Comparison of ENCODE assay signal across 18 cellular contexts in the genomic region with DNA sequence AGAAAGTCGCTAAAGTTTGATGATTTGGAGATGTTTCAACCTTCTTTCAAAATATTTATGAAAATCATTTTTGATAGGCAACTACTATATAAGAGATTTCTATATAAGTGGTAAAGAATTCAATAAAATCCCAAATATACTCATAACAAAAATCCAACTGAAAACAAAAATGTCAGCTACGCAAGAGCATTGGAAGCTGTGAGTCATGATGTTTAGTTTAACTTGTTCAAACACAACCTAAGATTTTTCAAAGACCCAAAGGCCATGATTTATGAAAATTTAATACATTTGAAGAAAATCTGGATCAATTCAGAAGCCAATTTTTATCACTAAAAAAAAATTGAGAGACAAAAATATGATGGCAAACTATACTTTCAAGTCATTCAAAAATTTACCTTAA.
DNase-seq lines count a peak whose midpoint lies in the region; TF ChIP-seq lines count a peak whose summit lies in the region.
"Had no signal": no experiment of that assay in that cellular context is flagged by ENCODE, and none has a peak within 500 bp of the region (broad histone marks: within the 10 kb centered on the region; RNA-seq: fewer than 3 reads in every experiment).

No MANE protein-coding gene starts in this region.

- CTCF ChIA-PET in activated naive CD4-positive, alpha-beta T cell treated with anti-CD3 and anti-CD28 coated beads for 36 hours (lab: Charles Lee), result no interaction called here

- no peak overlapping the region for H3K4me3 Mint-ChIP-seq in activated naive CD4-positive, alpha-beta T cell treated with anti-CD3 and anti-CD28 coated beads for 36 hours
- H3K4me3 Mint-ChIP-seq in glutamatergic neuron (ENCODE audit: unreplicated experiment), result no peak overlapping the region
- H3K4me3 Mint-ChIP-seq: B cell; CD4-positive, alpha-beta T cell; CD8-positive, alpha-beta T cell had no signal

- H3K27me3 Mint-ChIP-seq in activated naive CD4-positive, alpha-beta T cell treated with anti-CD3 and anti-CD28 coated beads for 36 hours (ENCODE audit: low read depth), result no peaks in the 10 kb centered on the region
- H3K27me3 Mint-ChIP-seq in glutamatergic neuron (ENCODE audit: unreplicated experiment), result peaks cover 3% of the 10 kb centered on the region
- H3K27me3 Mint-ChIP-seq: B cell; CD4-positive, alpha-beta T cell had no signal

- no peaks in the 10 kb centered on the region for H3K4me1 Mint-ChIP-seq in activated naive CD4-positive, alpha-beta T cell treated with anti-CD3 and anti-CD28 coated beads for 36 hours (ENCODE audit: low read depth)
- H3K4me1 Mint-ChIP-seq in glutamatergic neuron (ENCODE audit: low read depth, unreplicated experiment), result peaks cover 25% of the 10 kb centered on the region
- H3K4me1 Mint-ChIP-seq: B cell had no signal

- H3K4me3 ChIP-seq in choroid plexus epithelial cell (ENCODE audit: low read depth, low read length), result no peak overlapping the region
- H3K4me3 ChIP-seq: A549; BLaER1 treated with 17β-estradiol and CSF1 and Interleukin-3, amounts not matched to agents 10 nM and 100 nM had no signal

- intact Hi-C loops in activated naive CD4-positive, alpha-beta T cell treated with anti-CD3 and anti-CD28 coated beads for 36 hours (cut with micrococcal nuclease), result no loop called here

- H3K9me3 Mint-ChIP-seq in activated naive CD4-positive, alpha-beta T cell treated with anti-CD3 and anti-CD28 coated beads for 36 hours, result no peaks in the 10 kb centered on the region
- H3K9me3 Mint-ChIP-seq in glutamatergic neuron (ENCODE audit: unreplicated experiment), result no peaks in the 10 kb centered on the region
- H3K9me3 Mint-ChIP-seq: CD4-positive, alpha-beta T cell; CD8-positive, alpha-beta T cell had no signal

- no peak overlapping the region for H3K27ac Mint-ChIP-seq in activated naive CD4-positive, alpha-beta T cell treated with anti-CD3 and anti-CD28 coated beads for 36 hours
- H3K27ac Mint-ChIP-seq in glutamatergic neuron (ENCODE audit: unreplicated experiment), result no peak overlapping the region
- H3K27ac Mint-ChIP-seq: B cell; CD4-positive, alpha-beta T cell; CD8-positive, alpha-beta T cell had no signal

- no peaks in the 10 kb centered on the region for H3K36me3 Mint-ChIP-seq in activated naive CD4-positive, alpha-beta T cell treated with anti-CD3 and anti-CD28 coated beads for 36 hours (ENCODE audit: low read depth)
- no peaks in the 10 kb centered on the region for H3K36me3 Mint-ChIP-seq in glutamatergic neuron (ENCODE audit: unreplicated experiment)
- H3K36me3 Mint-ChIP-seq: CD8-positive, alpha-beta T cell had no signal

- TF ChIP-seq CTCF in choroid plexus epithelial cell (conservative IDR thresholded peaks at IDR 0.05; ENCODE audit: low read depth, low read length), result no peak
- TF ChIP-seq CTCF in glutamatergic neuron (IDR thresholded peaks at IDR 0.05; ENCODE audit: partially characterized antibody, unreplicated experiment), result no peak

- DNase-seq in NCI-H69 (lab: John Stamatoyannopoulos, UW), result peak; percentile 39
- DNase-seq in choroid plexus epithelial cell (ENCODE audit: low read depth), result peak; percentile 7
- peak; percentile 2 for DNase-seq in fibroblast of peridontal ligament (ENCODE audit: extremely low read depth)
- DNase-seq in iris pigment epithelial cell (ENCODE audit: low read depth), result peak; percentile 17
- DNase-seq in activated naive CD4-positive, alpha-beta T cell treated with anti-CD3 and anti-CD28 coated beads for 36 hours, result no peak
- DNase-seq in glutamatergic neuron, result no peak
- DNase-seq in NCI-H2171 (lab: John Stamatoyannopoulos, UW), result no peak
- no peak for DNase-seq in stimulated activated CD4-positive, alpha-beta T cell treated with anti-CD3 and anti-CD28 coated beads, Interleukin-1b, Interleukin-23, amount 100 ng/mL, for 48 hours
- DNase-seq: AML-193; Caco-2; Calu3; CD4-positive, alpha-beta T cell; CD8-positive, alpha-beta T cell; DMS79 treated with DMSO at 0.1 percent for 48 hours; GF-D8 had no signal

Comparison
In these comparisons a context has a peak if more than half of its experiments do, and no peak if none do; other contexts are left out.
1. DNase-seq: peak in NCI-H69 (single experiment), choroid plexus epithelial cell (single experiment), fibroblast of peridontal ligament (single experiment) and iris pigment epithelial cell (single experiment); none in activated naive CD4-positive, alpha-beta T cell treated with anti-CD3 and anti-CD28 coated beads for 36 hours (single experiment), glutamatergic neuron (single experiment), NCI-H2171 (single experiment) and stimulated activated CD4-positive, alpha-beta T cell treated with anti-CD3 and anti-CD28 coated beads, Interleukin-1b, Interleukin-23, amount 100 ng/mL, for 48 hours (single experiment).